In the genomic region with DNA sequence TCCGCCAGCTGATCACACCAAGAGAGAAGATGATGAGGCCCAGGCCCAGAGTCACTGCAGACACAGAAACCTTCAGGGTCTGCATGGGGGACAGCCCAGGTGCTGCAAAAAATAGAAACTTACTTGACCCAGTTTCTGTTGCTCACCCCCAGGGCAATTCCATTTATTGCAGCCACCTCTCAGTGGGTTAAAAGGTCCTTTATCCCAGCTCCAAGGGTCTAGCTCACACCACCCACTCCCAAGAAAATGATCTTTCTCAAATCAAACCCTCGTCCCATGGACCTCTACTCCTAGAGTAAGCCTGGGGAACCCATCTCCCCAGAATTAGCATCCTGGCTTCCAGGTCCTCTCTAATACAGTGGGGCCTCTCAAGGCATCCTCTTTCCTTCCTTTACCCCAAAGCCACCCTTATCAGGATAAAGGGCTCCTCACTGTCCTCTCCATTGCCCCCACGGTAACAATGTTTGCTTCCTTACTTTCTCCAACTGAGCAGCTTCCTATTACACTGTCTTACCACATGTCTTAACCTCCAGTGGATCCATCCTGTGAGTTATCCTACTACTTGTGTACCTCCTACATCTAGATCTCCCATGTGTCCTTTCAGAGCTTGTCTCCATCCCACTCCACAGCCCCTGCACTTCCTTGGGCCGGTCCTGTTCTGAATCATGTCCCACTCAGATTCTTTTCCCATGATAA, we compare ENCODE assay signal across 1 cellular context.
TF ChIP-seq lines count a peak whose summit lies in the region.

No MANE protein-coding gene starts in this region.

TF ChIP-seq in endothelial cell of umbilical vein, 7 proteins besides CTCF, POLR2A, EP300 and RAD21:
- TF ChIP-seq EZH2 (IDR thresholded peaks at IDR 0.05; ENCODE audit: borderline replicate concordance, low read depth, low read length, severe bottlenecking) (peak; percentile 20), POLR2AphosphoS5 (IDR thresholded peaks at IDR 0.05; ENCODE audit: insufficient read depth, low read depth, low read length) (no peak)
